25 cellular contexts compared by ENCODE assay signal in genomic region chr11:129598378-129598777, GRCh38.
"Had no signal": no experiment of that assay in that cellular context is flagged by ENCODE, and none has a peak within 500 bp of the region (broad histone marks: within the 10 kb centered on the region; RNA-seq: fewer than 3 reads in every experiment).

No MANE protein-coding gene starts in this region.

- H3K4me3 Mint-ChIP-seq: mesothelial cell of epicardium; naive B cell; natural killer cell; nephron progenitor cell; stimulated activated naive B cell treated with anti-CD40 and anti-IgM and Interleukin-4, amounts not matched to agents 10 μg/mL and 1 μg/mL and 100 μg/mL, for 72 hours; stimulated activated naive CD8-positive, alpha-beta T cell treated with anti-CD3 and anti-CD28 coated beads, Interleukin-15, Interleukin-2, amounts not matched to agents 100 ng/mL and 50 ng/mL, for 24 hours; type B pancreatic cell had no signal

- H3K27me3 ChIP-seq: left lung, pancreas, right lobe of liver, tibial nerve, uterus had no signal

- H3K4me3 ChIP-seq: left lung, lower lobe of right lung, pancreas, prostate gland, right lobe of liver, smooth muscle cell, tibial nerve, uterus had no signal

- DNase-seq: head of caudate nucleus; hippocampal formation; kidney; left colon; left lung; lower lobe of right lung; mammary epithelial cell; mesenchymal stem cell; naive B cell; natural killer cell; nephron progenitor cell; nucleus accumbens; pancreas; retina; right lobe of liver; stimulated activated CD4-positive, alpha-beta T cell treated with anti-CD3 and anti-CD28 coated beads, Interleukin-1b, Interleukin-23, amount 100 ng/mL, for 48 hours; stimulated activated CD4-positive, alpha-beta T cell treated with anti-CD3 and anti-CD28 coated beads, Interleukin-4, amount 100 ng/mL, for 1 hour; stimulated activated naive B cell treated with anti-CD40 and anti-IgM and Interleukin-4, amounts not matched to agents 10 μg/mL and 1 μg/mL and 100 μg/mL, for 72 hours; uterus had no signal

- H3K27ac ChIP-seq: left lung, lower lobe of right lung, pancreas, prostate gland, right lobe of liver, tibial nerve, uterus had no signal

- ATAC-seq: left colon; left lung; natural killer cell; pancreas; right lobe of liver; stimulated activated naive B cell treated with anti-CD40 and anti-IgM and Interleukin-4, amounts not matched to agents 10 μg/mL and 1 μg/mL and 100 μg/mL, for 72 hours had no signal

- H3K4me2 ChIP-seq: smooth muscle cell had no signal

- H3K9me3 ChIP-seq: left lung, lower lobe of right lung, pancreas, prostate gland, right lobe of liver, uterus had no signal

- H3K4me1 Mint-ChIP-seq: naive B cell; natural killer cell; stimulated activated naive B cell treated with anti-CD40 and anti-IgM and Interleukin-4, amounts not matched to agents 10 μg/mL and 1 μg/mL and 100 μg/mL, for 72 hours had no signal

- H3K27ac Mint-ChIP-seq: mesothelial cell of epicardium; naive B cell; natural killer cell; nephron progenitor cell; stimulated activated naive B cell treated with anti-CD40 and anti-IgM and Interleukin-4, amounts not matched to agents 10 μg/mL and 1 μg/mL and 100 μg/mL, for 72 hours; stimulated activated naive CD8-positive, alpha-beta T cell treated with anti-CD3 and anti-CD28 coated beads, Interleukin-15, Interleukin-2, amounts not matched to agents 100 ng/mL and 50 ng/mL, for 24 hours; type B pancreatic cell had no signal

- H3K4me1 ChIP-seq: left lung, lower lobe of right lung, pancreas, prostate gland, right lobe of liver, tibial nerve, uterus had no signal

- H3K36me3 Mint-ChIP-seq: naive B cell; natural killer cell; stimulated activated naive B cell treated with anti-CD40 and anti-IgM and Interleukin-4, amounts not matched to agents 10 μg/mL and 1 μg/mL and 100 μg/mL, for 72 hours; type B pancreatic cell had no signal

- H3K36me3 ChIP-seq: left lung, lower lobe of right lung, pancreas, prostate gland, right lobe of liver, tibial nerve, uterus had no signal

- H3K27me3 Mint-ChIP-seq: stimulated activated naive CD8-positive, alpha-beta T cell treated with anti-CD3 and anti-CD28 coated beads, Interleukin-15, Interleukin-2, amounts not matched to agents 100 ng/mL and 50 ng/mL, for 24 hours; type B pancreatic cell had no signal
